Comparison of ENCODE assay signal across 1 cellular context in the genomic region with DNA sequence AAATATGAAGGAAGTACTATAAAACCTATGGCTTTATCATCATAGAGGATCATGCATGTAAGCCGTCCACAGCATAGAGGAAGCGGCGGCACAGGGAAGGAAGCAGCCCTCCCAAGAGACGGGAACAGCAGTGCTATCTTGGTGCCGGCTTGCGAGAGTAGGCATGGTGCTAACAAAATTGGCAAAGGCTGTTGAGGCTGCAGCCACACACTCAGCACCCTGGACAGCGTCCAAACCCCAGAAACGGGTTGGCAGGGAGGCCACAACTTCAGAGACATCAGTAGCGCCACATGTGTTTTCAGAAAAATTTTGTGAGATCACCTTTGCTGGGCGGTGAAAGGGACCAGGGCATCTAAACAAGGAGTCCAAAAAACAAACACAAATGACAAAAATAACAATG.
TF ChIP-seq lines count a peak whose summit lies in the region.

No MANE protein-coding gene starts in this region.

TF ChIP-seq in WTC11, 78 proteins besides CTCF, POLR2A, EP300 and RAD21 (continued from another document and continues in another):
- TF ChIP-seq, protein P1, sequence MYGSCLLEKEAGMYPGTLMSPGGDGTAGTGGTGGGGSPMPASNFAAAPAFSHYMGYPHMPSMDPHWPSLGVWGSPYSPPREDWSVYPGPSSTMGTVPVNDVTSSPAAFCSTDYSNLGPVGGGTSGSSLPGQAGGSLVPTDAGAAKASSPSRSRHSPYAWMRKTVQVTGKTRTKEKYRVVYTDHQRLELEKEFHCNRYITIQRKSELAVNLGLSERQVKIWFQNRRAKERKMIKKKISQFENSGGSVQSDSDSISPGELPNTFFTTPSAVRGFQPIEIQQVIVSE (CRISPR knock-in tag; IDR thresholded peaks at IDR 0.05; ENCODE audit: borderline replicate concordance): no peak
- TF ChIP-seq, protein P2, sequence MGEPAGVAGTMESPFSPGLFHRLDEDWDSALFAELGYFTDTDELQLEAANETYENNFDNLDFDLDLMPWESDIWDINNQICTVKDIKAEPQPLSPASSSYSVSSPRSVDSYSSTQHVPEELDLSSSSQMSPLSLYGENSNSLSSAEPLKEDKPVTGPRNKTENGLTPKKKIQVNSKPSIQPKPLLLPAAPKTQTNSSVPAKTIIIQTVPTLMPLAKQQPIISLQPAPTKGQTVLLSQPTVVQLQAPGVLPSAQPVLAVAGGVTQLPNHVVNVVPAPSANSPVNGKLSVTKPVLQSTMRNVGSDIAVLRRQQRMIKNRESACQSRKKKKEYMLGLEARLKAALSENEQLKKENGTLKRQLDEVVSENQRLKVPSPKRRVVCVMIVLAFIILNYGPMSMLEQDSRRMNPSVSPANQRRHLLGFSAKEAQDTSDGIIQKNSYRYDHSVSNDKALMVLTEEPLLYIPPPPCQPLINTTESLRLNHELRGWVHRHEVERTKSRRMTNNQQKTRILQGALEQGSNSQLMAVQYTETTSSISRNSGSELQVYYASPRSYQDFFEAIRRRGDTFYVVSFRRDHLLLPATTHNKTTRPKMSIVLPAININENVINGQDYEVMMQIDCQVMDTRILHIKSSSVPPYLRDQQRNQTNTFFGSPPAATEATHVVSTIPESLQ (CRISPR knock-in tag; IDR thresholded peaks at IDR 0.05): no peak
- TF ChIP-seq, protein P3, sequence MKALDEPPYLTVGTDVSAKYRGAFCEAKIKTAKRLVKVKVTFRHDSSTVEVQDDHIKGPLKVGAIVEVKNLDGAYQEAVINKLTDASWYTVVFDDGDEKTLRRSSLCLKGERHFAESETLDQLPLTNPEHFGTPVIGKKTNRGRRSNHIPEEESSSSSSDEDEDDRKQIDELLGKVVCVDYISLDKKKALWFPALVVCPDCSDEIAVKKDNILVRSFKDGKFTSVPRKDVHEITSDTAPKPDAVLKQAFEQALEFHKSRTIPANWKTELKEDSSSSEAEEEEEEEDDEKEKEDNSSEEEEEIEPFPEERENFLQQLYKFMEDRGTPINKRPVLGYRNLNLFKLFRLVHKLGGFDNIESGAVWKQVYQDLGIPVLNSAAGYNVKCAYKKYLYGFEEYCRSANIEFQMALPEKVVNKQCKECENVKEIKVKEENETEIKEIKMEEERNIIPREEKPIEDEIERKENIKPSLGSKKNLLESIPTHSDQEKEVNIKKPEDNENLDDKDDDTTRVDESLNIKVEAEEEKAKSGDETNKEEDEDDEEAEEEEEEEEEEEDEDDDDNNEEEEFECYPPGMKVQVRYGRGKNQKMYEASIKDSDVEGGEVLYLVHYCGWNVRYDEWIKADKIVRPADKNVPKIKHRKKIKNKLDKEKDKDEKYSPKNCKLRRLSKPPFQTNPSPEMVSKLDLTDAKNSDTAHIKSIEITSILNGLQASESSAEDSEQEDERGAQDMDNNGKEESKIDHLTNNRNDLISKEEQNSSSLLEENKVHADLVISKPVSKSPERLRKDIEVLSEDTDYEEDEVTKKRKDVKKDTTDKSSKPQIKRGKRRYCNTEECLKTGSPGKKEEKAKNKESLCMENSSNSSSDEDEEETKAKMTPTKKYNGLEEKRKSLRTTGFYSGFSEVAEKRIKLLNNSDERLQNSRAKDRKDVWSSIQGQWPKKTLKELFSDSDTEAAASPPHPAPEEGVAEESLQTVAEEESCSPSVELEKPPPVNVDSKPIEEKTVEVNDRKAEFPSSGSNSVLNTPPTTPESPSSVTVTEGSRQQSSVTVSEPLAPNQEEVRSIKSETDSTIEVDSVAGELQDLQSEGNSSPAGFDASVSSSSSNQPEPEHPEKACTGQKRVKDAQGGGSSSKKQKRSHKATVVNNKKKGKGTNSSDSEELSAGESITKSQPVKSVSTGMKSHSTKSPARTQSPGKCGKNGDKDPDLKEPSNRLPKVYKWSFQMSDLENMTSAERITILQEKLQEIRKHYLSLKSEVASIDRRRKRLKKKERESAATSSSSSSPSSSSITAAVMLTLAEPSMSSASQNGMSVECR (CRISPR knock-in tag; IDR thresholded peaks at IDR 0.05; ENCODE audit: borderline replicate concordance): peak; percentile 69; the same call in 1 of the 2 replicates
- no peak for TF ChIP-seq ZNF423 (CRISPR knock-in tag; IDR thresholded peaks at IDR 0.05)
- TF ChIP-seq, protein P4, sequence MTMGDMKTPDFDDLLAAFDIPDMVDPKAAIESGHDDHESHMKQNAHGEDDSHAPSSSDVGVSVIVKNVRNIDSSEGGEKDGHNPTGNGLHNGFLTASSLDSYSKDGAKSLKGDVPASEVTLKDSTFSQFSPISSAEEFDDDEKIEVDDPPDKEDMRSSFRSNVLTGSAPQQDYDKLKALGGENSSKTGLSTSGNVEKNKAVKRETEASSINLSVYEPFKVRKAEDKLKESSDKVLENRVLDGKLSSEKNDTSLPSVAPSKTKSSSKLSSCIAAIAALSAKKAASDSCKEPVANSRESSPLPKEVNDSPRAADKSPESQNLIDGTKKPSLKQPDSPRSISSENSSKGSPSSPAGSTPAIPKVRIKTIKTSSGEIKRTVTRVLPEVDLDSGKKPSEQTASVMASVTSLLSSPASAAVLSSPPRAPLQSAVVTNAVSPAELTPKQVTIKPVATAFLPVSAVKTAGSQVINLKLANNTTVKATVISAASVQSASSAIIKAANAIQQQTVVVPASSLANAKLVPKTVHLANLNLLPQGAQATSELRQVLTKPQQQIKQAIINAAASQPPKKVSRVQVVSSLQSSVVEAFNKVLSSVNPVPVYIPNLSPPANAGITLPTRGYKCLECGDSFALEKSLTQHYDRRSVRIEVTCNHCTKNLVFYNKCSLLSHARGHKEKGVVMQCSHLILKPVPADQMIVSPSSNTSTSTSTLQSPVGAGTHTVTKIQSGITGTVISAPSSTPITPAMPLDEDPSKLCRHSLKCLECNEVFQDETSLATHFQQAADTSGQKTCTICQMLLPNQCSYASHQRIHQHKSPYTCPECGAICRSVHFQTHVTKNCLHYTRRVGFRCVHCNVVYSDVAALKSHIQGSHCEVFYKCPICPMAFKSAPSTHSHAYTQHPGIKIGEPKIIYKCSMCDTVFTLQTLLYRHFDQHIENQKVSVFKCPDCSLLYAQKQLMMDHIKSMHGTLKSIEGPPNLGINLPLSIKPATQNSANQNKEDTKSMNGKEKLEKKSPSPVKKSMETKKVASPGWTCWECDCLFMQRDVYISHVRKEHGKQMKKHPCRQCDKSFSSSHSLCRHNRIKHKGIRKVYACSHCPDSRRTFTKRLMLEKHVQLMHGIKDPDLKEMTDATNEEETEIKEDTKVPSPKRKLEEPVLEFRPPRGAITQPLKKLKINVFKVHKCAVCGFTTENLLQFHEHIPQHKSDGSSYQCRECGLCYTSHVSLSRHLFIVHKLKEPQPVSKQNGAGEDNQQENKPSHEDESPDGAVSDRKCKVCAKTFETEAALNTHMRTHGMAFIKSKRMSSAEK (CRISPR knock-in tag; IDR thresholded peaks at IDR 0.05; ENCODE audit: borderline replicate concordance): no peak
- 0 out of 2 replicates have a peak, but pooled peaks have one; percentile 69 for TF ChIP-seq TP53 (CRISPR knock-in tag; IDR thresholded peaks at IDR 0.05)
- no peak for TF ChIP-seq SP1 (CRISPR knock-in tag; conservative IDR thresholded peaks at IDR 0.05)
- TF ChIP-seq GTF2I (CRISPR knock-in tag; conservative IDR thresholded peaks at IDR 0.05): no peak
- no peak for TF ChIP-seq TCF7 (CRISPR knock-in tag; IDR thresholded peaks at IDR 0.05; ENCODE audit: low read depth)
- no peak for TF ChIP-seq ZNF121 (CRISPR knock-in tag; IDR thresholded peaks at IDR 0.05)
- no peak for TF ChIP-seq NFE2L1 (CRISPR knock-in tag; IDR thresholded peaks at IDR 0.05)
- no peak for TF ChIP-seq ZNF232 (CRISPR knock-in tag; IDR thresholded peaks at IDR 0.05)
- TF ChIP-seq RORB (CRISPR knock-in tag; IDR thresholded peaks at IDR 0.05): no peak
- TF ChIP-seq GABPB1 (CRISPR knock-in tag; IDR thresholded peaks at IDR 0.05): no peak
- TF ChIP-seq, protein P5, sequence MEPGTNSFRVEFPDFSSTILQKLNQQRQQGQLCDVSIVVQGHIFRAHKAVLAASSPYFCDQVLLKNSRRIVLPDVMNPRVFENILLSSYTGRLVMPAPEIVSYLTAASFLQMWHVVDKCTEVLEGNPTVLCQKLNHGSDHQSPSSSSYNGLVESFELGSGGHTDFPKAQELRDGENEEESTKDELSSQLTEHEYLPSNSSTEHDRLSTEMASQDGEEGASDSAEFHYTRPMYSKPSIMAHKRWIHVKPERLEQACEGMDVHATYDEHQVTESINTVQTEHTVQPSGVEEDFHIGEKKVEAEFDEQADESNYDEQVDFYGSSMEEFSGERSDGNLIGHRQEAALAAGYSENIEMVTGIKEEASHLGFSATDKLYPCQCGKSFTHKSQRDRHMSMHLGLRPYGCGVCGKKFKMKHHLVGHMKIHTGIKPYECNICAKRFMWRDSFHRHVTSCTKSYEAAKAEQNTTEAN (CRISPR knock-in tag; IDR thresholded peaks at IDR 0.05): no peak
- no peak for TF ChIP-seq NFYB (CRISPR knock-in tag; conservative IDR thresholded peaks at IDR 0.05; ENCODE audit: low read depth)
- TF ChIP-seq, protein P6, sequence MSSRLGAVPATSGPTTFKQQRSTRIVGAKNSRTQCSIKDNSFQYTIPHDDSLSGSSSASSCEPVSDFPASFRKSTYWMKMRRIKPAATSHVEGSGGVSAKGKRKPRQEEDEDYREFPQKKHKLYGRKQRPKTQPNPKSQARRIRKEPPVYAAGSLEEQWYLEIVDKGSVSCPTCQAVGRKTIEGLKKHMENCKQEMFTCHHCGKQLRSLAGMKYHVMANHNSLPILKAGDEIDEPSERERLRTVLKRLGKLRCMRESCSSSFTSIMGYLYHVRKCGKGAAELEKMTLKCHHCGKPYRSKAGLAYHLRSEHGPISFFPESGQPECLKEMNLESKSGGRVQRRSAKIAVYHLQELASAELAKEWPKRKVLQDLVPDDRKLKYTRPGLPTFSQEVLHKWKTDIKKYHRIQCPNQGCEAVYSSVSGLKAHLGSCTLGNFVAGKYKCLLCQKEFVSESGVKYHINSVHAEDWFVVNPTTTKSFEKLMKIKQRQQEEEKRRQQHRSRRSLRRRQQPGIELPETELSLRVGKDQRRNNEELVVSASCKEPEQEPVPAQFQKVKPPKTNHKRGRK (CRISPR knock-in tag; IDR thresholded peaks at IDR 0.05; ENCODE audit: borderline replicate concordance): no peak
- TF ChIP-seq SMAD4 (CRISPR knock-in tag; IDR thresholded peaks at IDR 0.05): 0 out of 2 replicates have a peak, but pooled peaks have one; percentile 35
- TF ChIP-seq ZNF219 (CRISPR knock-in tag; IDR thresholded peaks at IDR 0.05; ENCODE audit: borderline replicate concordance): 0 out of 2 replicates have a peak, but pooled peaks have one; percentile 61
- TF ChIP-seq, protein P7, sequence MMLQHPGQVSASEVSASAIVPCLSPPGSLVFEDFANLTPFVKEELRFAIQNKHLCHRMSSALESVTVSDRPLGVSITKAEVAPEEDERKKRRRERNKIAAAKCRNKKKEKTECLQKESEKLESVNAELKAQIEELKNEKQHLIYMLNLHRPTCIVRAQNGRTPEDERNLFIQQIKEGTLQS (CRISPR knock-in tag; conservative IDR thresholded peaks at IDR 0.05): no peak
- no peak for TF ChIP-seq MXD4 (CRISPR knock-in tag; IDR thresholded peaks at IDR 0.05; ENCODE audit: borderline replicate concordance)
- TF ChIP-seq ZNF263 (CRISPR knock-in tag; IDR thresholded peaks at IDR 0.05; ENCODE audit: low read depth): no peak
- TF ChIP-seq, protein P8, sequence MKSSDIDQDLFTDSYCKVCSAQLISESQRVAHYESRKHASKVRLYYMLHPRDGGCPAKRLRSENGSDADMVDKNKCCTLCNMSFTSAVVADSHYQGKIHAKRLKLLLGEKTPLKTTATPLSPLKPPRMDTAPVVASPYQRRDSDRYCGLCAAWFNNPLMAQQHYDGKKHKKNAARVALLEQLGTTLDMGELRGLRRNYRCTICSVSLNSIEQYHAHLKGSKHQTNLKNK (CRISPR knock-in tag; IDR thresholded peaks at IDR 0.05): no peak
- TF ChIP-seq, protein P9, sequence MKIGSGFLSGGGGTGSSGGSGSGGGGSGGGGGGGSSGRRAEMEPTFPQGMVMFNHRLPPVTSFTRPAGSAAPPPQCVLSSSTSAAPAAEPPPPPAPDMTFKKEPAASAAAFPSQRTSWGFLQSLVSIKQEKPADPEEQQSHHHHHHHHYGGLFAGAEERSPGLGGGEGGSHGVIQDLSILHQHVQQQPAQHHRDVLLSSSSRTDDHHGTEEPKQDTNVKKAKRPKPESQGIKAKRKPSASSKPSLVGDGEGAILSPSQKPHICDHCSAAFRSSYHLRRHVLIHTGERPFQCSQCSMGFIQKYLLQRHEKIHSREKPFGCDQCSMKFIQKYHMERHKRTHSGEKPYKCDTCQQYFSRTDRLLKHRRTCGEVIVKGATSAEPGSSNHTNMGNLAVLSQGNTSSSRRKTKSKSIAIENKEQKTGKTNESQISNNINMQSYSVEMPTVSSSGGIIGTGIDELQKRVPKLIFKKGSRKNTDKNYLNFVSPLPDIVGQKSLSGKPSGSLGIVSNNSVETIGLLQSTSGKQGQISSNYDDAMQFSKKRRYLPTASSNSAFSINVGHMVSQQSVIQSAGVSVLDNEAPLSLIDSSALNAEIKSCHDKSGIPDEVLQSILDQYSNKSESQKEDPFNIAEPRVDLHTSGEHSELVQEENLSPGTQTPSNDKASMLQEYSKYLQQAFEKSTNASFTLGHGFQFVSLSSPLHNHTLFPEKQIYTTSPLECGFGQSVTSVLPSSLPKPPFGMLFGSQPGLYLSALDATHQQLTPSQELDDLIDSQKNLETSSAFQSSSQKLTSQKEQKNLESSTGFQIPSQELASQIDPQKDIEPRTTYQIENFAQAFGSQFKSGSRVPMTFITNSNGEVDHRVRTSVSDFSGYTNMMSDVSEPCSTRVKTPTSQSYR (CRISPR knock-in tag; IDR thresholded peaks at IDR 0.05): no peak
- TF ChIP-seq, protein P10, sequence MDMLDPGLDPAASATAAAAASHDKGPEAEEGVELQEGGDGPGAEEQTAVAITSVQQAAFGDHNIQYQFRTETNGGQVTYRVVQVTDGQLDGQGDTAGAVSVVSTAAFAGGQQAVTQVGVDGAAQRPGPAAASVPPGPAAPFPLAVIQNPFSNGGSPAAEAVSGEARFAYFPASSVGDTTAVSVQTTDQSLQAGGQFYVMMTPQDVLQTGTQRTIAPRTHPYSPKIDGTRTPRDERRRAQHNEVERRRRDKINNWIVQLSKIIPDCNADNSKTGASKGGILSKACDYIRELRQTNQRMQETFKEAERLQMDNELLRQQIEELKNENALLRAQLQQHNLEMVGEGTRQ (CRISPR knock-in tag; IDR thresholded peaks at IDR 0.05): no peak
- TF ChIP-seq, protein P11, sequence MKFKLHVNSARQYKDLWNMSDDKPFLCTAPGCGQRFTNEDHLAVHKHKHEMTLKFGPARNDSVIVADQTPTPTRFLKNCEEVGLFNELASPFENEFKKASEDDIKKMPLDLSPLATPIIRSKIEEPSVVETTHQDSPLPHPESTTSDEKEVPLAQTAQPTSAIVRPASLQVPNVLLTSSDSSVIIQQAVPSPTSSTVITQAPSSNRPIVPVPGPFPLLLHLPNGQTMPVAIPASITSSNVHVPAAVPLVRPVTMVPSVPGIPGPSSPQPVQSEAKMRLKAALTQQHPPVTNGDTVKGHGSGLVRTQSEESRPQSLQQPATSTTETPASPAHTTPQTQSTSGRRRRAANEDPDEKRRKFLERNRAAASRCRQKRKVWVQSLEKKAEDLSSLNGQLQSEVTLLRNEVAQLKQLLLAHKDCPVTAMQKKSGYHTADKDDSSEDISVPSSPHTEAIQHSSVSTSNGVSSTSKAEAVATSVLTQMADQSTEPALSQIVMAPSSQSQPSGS (CRISPR knock-in tag; IDR thresholded peaks at IDR 0.05; ENCODE audit: borderline replicate concordance, low read depth): no peak
- TF ChIP-seq NR2C2 (CRISPR knock-in tag; IDR thresholded peaks at IDR 0.05): no peak
- TF ChIP-seq ZNF416 (CRISPR knock-in tag; IDR thresholded peaks at IDR 0.05): no peak
- TF ChIP-seq, protein P12, sequence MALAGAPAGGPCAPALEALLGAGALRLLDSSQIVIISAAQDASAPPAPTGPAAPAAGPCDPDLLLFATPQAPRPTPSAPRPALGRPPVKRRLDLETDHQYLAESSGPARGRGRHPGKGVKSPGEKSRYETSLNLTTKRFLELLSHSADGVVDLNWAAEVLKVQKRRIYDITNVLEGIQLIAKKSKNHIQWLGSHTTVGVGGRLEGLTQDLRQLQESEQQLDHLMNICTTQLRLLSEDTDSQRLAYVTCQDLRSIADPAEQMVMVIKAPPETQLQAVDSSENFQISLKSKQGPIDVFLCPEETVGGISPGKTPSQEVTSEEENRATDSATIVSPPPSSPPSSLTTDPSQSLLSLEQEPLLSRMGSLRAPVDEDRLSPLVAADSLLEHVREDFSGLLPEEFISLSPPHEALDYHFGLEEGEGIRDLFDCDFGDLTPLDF (CRISPR knock-in tag; IDR thresholded peaks at IDR 0.05): no peak
- TF ChIP-seq FOXK1 (CRISPR knock-in tag; IDR thresholded peaks at IDR 0.05): peak; percentile 51; the same call in 1 of the 2 replicates
- no peak for TF ChIP-seq ZBTB21 (CRISPR knock-in tag; IDR thresholded peaks at IDR 0.05; ENCODE audit: borderline replicate concordance)
